Comparison of ENCODE assay signal across 24 cellular contexts in genomic region chr10:26637521-26638275, GRCh38. TPM values are rescaled to one million over a fixed set of nuclear protein-coding genes. Genes with fewer than 3 reads are reported as not detected.
DNase-seq lines count a peak whose midpoint lies in the region; ATAC-seq, FAIRE-seq and TF ChIP-seq lines count a peak whose summit lies in the region.
"Had no signal": no experiment of that assay in that cellular context is flagged by ENCODE, and none has a peak within 500 bp of the region (broad histone marks: within the 10 kb centered on the region; RNA-seq: fewer than 3 reads in every experiment).

No MANE protein-coding gene starts in this region.

- intact Hi-C loops in K562 (cut with micrococcal nuclease) (no loop called here), kidney (cut with DNase I) (no loop called here)

- H3K9me1 ChIP-seq in K562 (ENCODE audit: control insufficient read depth, insufficient read depth, low read length) = no peaks in the 10 kb centered on the region

- H2AFZ ChIP-seq in K562 (ENCODE audit: low read depth, low read length) = peak overlapping the region; percentile 19; the same call in 1 of the 2 replicates

- in situ Hi-C loops in K562 (cut with MboI) = no loop called here

- TF ChIP-seq EP300 in Ishikawa (IDR thresholded peaks at IDR 0.05; ENCODE audit: borderline replicate concordance) (no peak), K562 (IDR thresholded peaks at IDR 0.05; ENCODE audit: low read length) (no peak)

- POLR2A ChIA-PET in K562 (lab: Yijun Ruan, JAX) = no interaction called here

- H3K9me3 ChIP-seq in K562 (replicated peaks; ENCODE audit: control insufficient read depth, insufficient read depth, low read depth, low read length) (no peaks in the 10 kb centered on the region), kidney (ENCODE audit: control insufficient read depth in 1 of 2, low read length in 2 of 2) (no peaks in the 10 kb centered on the region)
- H3K9me3 ChIP-seq: A549, SK-N-SH had no signal

- no peaks in the 10 kb centered on the region for H4K20me1 ChIP-seq in K562 (replicated peaks; ENCODE audit: control insufficient read depth, insufficient read depth, low read length)
- H4K20me1 ChIP-seq: BLaER1 treated with 17β-estradiol and CSF1 and Interleukin-3, amounts not matched to agents 10 nM and 100 nM had no signal

- CTCF ChIA-PET in K562 (lab: Yijun Ruan, JAX; ENCODE audit: low intra/inter-chr PET ratio) = no interaction called here

- TF ChIP-seq RAD21 in Ishikawa (IDR thresholded peaks at IDR 0.05; ENCODE audit: low read depth) (no peak), K562 (CRISPR knock-in tag; conservative IDR thresholded peaks at IDR 0.05 in 1 of 2, IDR thresholded peaks at IDR 0.05 in 1 of 2) (no peak)

- no peak for FAIRE-seq in K562 (lab: Jason Lieb, UNC)
- FAIRE-seq in kidney (lab: Jason Lieb, UNC) = no peak
- FAIRE-seq: GM12878, H54, HepG2, RCC 7860 had no signal

- peaks cover 0 to 6% of the 10 kb centered on the region in 2 experiments; a peak in 2 of 5 replicates for H3K4me1 ChIP-seq in K562 (replicated peaks in 1 of 2; ENCODE audit: control insufficient read depth in 2 of 2, insufficient read depth in 2 of 2, low read length in 2 of 2)
- H3K4me1 ChIP-seq in kidney (ENCODE audit: control insufficient read depth in 1 of 2, insufficient read depth in 1 of 2, low read depth in 1 of 2, low read length in 2 of 2) = no peaks in the 10 kb centered on the region
- H3K4me1 ChIP-seq: A549; BLaER1 treated with 17β-estradiol and CSF1 and Interleukin-3, amounts not matched to agents 10 nM and 100 nM had no signal

- H3K4me3 ChIP-seq in GM12865 (ENCODE audit: low read depth, low read length) = no peak overlapping the region
- H3K4me3 ChIP-seq in K562 = no peak overlapping the region
- no peak overlapping the region for H3K4me3 ChIP-seq in kidney (ENCODE audit: low read length in 2 of 2)
- H3K4me3 ChIP-seq: A549; BLaER1 treated with 17β-estradiol and CSF1 and Interleukin-3, amounts not matched to agents 10 nM and 100 nM; GM12878 had no signal

- H3K9ac ChIP-seq in K562 (ENCODE audit: insufficient read depth in 1 of 2, low read depth in 2 of 2, low read length in 2 of 2) = peak overlapping the region in 1 of 2 experiments; percentile 52; a peak in 1 of 4 replicates
- H3K9ac ChIP-seq in kidney (ENCODE audit: low read length in 2 of 2) = no peak overlapping the region
- H3K9ac ChIP-seq: BLaER1 treated with 17β-estradiol and CSF1 and Interleukin-3, amounts not matched to agents 10 nM and 100 nM; SK-N-SH had no signal

- H3K79me2 ChIP-seq in K562 (ENCODE audit: control insufficient read depth, insufficient read depth, low read length) = no peaks in the 10 kb centered on the region

- no TSS peak for BruUV-seq in K562 (replicated peaks; lab: Mats Ljungman, UMichigan)

- no peak overlapping the region for H3K27ac ChIP-seq in K562 (ENCODE audit: extremely low read depth, low read depth, low read length)
- no peak overlapping the region for H3K27ac ChIP-seq in kidney (ENCODE audit: low read depth in 2 of 2, low read length in 2 of 2)
- H3K27ac ChIP-seq: A549; BLaER1 treated with 17β-estradiol and CSF1 and Interleukin-3, amounts not matched to agents 10 nM and 100 nM had no signal

- no peak overlapping the region for H3K4me2 ChIP-seq in K562 (ENCODE audit: insufficient read depth, low read length)
- H3K4me2 ChIP-seq: A549; BLaER1 treated with 17β-estradiol and CSF1 and Interleukin-3, amounts not matched to agents 10 nM and 100 nM; SK-N-SH had no signal

- no peak for TF ChIP-seq POLR2A in K562 (conservative IDR thresholded peaks at IDR 0.05)

- 6% methylated on average over 18 of the region's 19 CpGs for WGBS in K562 (ENCODE audit: insufficient coverage, low coverage, missing lambda C conversion rate)

- no peak for TF ChIP-seq CTCF in GM12865 (IDR thresholded peaks at IDR 0.05; ENCODE audit: insufficient read depth, low read depth, low read length, missing control alignments)
- TF ChIP-seq CTCF in K562 (IDR thresholded peaks at IDR 0.05 in 2 of 3, conservative IDR thresholded peaks at IDR 0.05 in 1 of 3; ENCODE audit: insufficient read depth in 2 of 3, low read depth in 1 of 3, low read length in 3 of 3) = no peak
- no peak for TF ChIP-seq CTCF in kidney (IDR thresholded peaks at IDR 0.05; ENCODE audit: borderline replicate concordance, extremely low read depth, insufficient read depth)

- H3K27me3 ChIP-seq in K562 (ENCODE audit: control insufficient read depth in 2 of 2, insufficient read depth in 2 of 2, low read length in 2 of 2) = peaks cover 0 to 27% of the 10 kb centered on the region in 2 experiments; a peak in 3 of 5 replicates
- H3K27me3 ChIP-seq: BLaER1 treated with 17β-estradiol and CSF1 and Interleukin-3, amounts not matched to agents 10 nM and 100 nM had no signal

- ATAC-seq in K562 = peak; percentile 57; the same call in 2 of the 3 replicates
- no peak for ATAC-seq in GM21381 (IDR thresholded peaks at IDR 0.05; ENCODE audit: unreplicated experiment)
- ATAC-seq in HG02571 (IDR thresholded peaks at IDR 0.05; ENCODE audit: unreplicated experiment) = no peak
- ATAC-seq: A549, GM12878, HepG2, T-helper 17 cell had no signal

- DNase-seq in GM12865 (ENCODE audit: low read depth) = peak; percentile 17
- DNase-seq in K562 (ENCODE audit: extremely low read depth in 1 of 4, low spot score in 3 of 4) = peak in 3 of 4 experiments; percentile 11 to 26 (median 22)
- DNase-seq in kidney = peak; percentile 59
- no peak for DNase-seq in activated CD4-positive, alpha-beta T cell treated with anti-CD3 and anti-CD28 coated beads, Interleukin-2, amount 50 U/mL, for 48 hours
- DNase-seq: AML-193; CD4-positive, alpha-beta T cell; KBM-7; NCI-H1105 treated with DMSO at 0.1 percent for 48 hours; NCI-H1694; NCI-H2029 treated with DMSO at 0.1 percent for 48 hours; NCI-H226; NCI-H510A; SIG-M5; SK-N-SH; T-helper 17 cell had no signal

- H3K36me3 ChIP-seq in K562 (ENCODE audit: control insufficient read depth, insufficient read depth, low read length) (no peaks in the 10 kb centered on the region), kidney (ENCODE audit: control insufficient read depth in 1 of 2, insufficient read depth in 2 of 2, low read length in 2 of 2) (no peaks in the 10 kb centered on the region)
- H3K36me3 ChIP-seq: BLaER1 treated with 17β-estradiol and CSF1 and Interleukin-3, amounts not matched to agents 10 nM and 100 nM had no signal

TF ChIP-seq in Ishikawa, 13 proteins besides CTCF, POLR2A, EP300 and RAD21 (continues in another document):
- peak; percentile 68 for TF ChIP-seq USF1 (IDR thresholded peaks at IDR 0.05)

TF ChIP-seq in K562, 482 proteins besides CTCF, POLR2A, EP300 and RAD21 (continues in another document):
- TF ChIP-seq USF2 (CRISPR knock-in tag; IDR thresholded peaks at IDR 0.05) = peak; percentile 79
- TF ChIP-seq RAD51 (IDR thresholded peaks at IDR 0.05; ENCODE audit: borderline replicate concordance, low read depth) = peak; percentile 32; the same call in 1 of the 2 replicates
- peak; percentile 80 for TF ChIP-seq USF1 (CRISPR knock-in tag; IDR thresholded peaks at IDR 0.05)
- TF ChIP-seq ETS2 (tag; IDR thresholded peaks at IDR 0.05; ENCODE audit: borderline replicate concordance, poor library complexity, severe bottlenecking) = no peak
- TF ChIP-seq BHLHE40 (IDR thresholded peaks at IDR 0.05; ENCODE audit: low read length) = peak; percentile 22; the same call in 1 of the 2 replicates
- TF ChIP-seq E2F6 (IDR thresholded peaks at IDR 0.05; ENCODE audit: borderline replicate concordance in 1 of 2, extremely low read depth in 1 of 2, insufficient read depth in 1 of 2, insufficient read length in 1 of 2, low read depth in 1 of 2, low read length in 1 of 2, poor library complexity in 1 of 2, severe bottlenecking in 1 of 2) = peak in 1 of 2 experiments; percentile 46
- TF ChIP-seq RBM39 (optimal IDR thresholded peaks at IDR 0.05; ENCODE audit: low read depth, low read length) = no peak

RNA-seq across cellular contexts. Expression of gene PDSS1, which starts 59.8 kb away (rescaled TPM):
- 36.2 and 51.4 TPM in 2 replicates for total RNA-seq in K562 (2011; cell fraction: chromatin; rRNA removed; ENCODE audit: low replicate concordance)
- total RNA-seq in K562 (2011; cell fraction: nucleolus; rRNA removed) = 23.7 and 29.5 TPM in 2 replicates
- total RNA-seq in K562 (2011; cell fraction: nucleoplasm; rRNA removed) = 31.1 and 36.9 TPM in 2 replicates
- total RNA-seq in K562 (2014; rRNA removed) = 44.9 and 48.4 TPM in 2 replicates
- 35.7 and 36.6 TPM in 2 replicates for total RNA-seq in K562 (2014; rRNA removed; fragmentation: Illumina TruSeq; extraction: Trizol)
- 42.8 and 45.3 TPM in 2 replicates for total RNA-seq in K562 (2015; rRNA removed; fragmentation: Illumina TruSeq; extraction: Trizol)
- total RNA-seq in K562 (2021) = 30.9 and 36.5 TPM in 2 replicates
- 48.0 and 59.5 TPM in 2 replicates for polyA plus RNA-seq in K562 (2011; rRNA removed)
- 28.5 and 38.2 TPM in 2 replicates for polyA plus RNA-seq in K562 (2011; cell fraction: cytosol; rRNA removed)
- polyA plus RNA-seq in K562 (2011; cell fraction: nucleus; rRNA removed) = 50.4 and 58.2 TPM in 2 replicates
- 15.5 and 23.2 TPM in 2 replicates for polyA plus RNA-seq in K562 (2012)
- polyA plus RNA-seq in K562 (2014; fragmentation: Illumina TruSeq; extraction: Trizol) = 32.4 and 48.3 TPM in 2 replicates
- 10 to 100 TPM; 11.0 to 18.2 TPM for polyA plus RNA-seq in K562 (2014; fragmentation: Nextera tagmentation; extraction: Ambion mirVana)
- 52.2 and 55.6 TPM in 2 replicates for polyA plus RNA-seq in K562 (2014; rRNA removed)
- 45.0 and 56.8 TPM in 2 replicates for polyA minus RNA-seq in K562 (2011; rRNA and poly(A)+ RNA removed)
- 10.6 and 19.2 TPM in 2 replicates for polyA minus RNA-seq in K562 (2011; cell fraction: cytosol; rRNA and poly(A)+ RNA removed)
- 24.8 and 41.7 TPM in 2 replicates for polyA minus RNA-seq in K562 (2011; cell fraction: nucleus; rRNA and poly(A)+ RNA removed)
- 5.2 TPM for total RNA-seq in kidney
- 11.8 TPM for polyA plus RNA-seq in kidney (ENCODE audit: insufficient read depth, low read depth, low replicate concordance)

Comparison
In these comparisons a context has a peak if more than half of its experiments do, and no peak if none do; other contexts are left out.
1. DNase-seq: peak in GM12865 (single experiment), K562 (3 of 4) and kidney (single experiment); none in activated CD4-positive, alpha-beta T cell treated with anti-CD3 and anti-CD28 coated beads, Interleukin-2, amount 50 U/mL, for 48 hours (0 of 2).